In the genomic region with DNA sequence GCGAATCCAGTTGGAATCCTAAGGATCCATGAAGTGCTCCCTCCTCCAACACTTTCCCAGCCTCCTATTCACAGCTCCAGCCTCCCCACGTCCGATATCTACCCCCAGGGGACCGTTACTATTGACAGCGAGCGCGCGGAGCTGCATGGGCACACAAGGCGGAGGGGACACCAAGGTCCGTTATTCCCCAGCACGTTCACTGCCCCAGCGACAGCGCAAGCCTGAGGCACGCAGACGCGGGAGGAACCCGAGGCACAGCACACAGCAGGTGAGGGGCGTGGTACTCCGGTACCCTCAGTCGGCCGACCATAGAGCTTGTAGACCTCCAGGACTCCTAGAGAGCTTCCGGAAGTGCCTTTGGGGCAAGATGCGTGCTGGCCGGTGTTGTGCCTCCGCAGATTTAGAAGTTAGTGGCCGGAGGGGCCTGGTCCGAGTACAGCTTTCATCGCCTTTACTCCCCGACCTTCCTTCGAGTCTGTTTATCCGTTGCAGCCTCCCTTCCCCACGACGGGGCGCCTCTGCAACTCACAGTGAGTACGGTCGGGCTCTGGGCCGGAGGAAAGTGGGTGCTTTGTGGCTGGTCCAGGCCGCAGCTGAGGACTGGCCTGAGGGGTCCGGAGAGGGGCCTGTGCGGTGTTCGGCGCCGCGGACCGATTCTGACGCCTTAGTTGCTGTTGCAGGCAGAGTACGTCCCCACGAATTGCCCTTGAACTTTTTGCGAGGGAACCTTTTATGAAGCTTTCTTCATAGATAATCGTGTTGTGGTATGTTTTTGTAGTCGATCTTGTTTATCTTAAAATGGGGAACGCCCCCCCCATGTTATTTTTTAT, we compare ENCODE assay signal across 8 cellular contexts. TPM values are rescaled to one million over a fixed set of nuclear protein-coding genes. Genes with fewer than 3 reads are reported as not detected.
DNase-seq lines count a peak whose midpoint lies in the region; ATAC-seq and TF ChIP-seq lines count a peak whose summit lies in the region.

Gene ZKSCAN8, plus strand, starts transcription at position 384 of the 830 bp plus-strand sequence. CDS start 6,525 bp downstream, outside the sequence.

- no peaks in the 10 kb centered on the region for H3K9me3 ChIP-seq in lower lobe of right lung

- H3K27ac Mint-ChIP-seq in activated CD8-positive, alpha-beta T cell treated with anti-CD3 and anti-CD28 coated beads, Interleukin-2, amount 10 ng/mL, durations not matched to agents 7 days and 5 days, result peak within 1 kb of the TSS; percentile 92

- peak within 1 kb of the TSS; percentile 79 for H3K27ac ChIP-seq in lower lobe of right lung

- DNase-seq in CMK (ENCODE audit: low read depth) (peak; percentile 86), GM20000 (ENCODE audit: low spot score) (peak; percentile 84), HT-29 (ENCODE audit: low spot score) (peak; percentile 85), NK-92 (lab: John Stamatoyannopoulos, UW; ENCODE audit: unreplicated experiment) (peak; percentile 22), lower lobe of right lung (peak; percentile 86)
- peak; percentile 87 for DNase-seq in activated CD8-positive, alpha-beta T cell treated with anti-CD3 and anti-CD28 coated beads, Interleukin-2, amount 10 ng/mL, durations not matched to agents 7 days and 5 days
- DNase-seq in effector CD4-positive, alpha-beta T cell, result peak; percentile 66
- peak; percentile 48 to 72 (median 68) for DNase-seq in stimulated activated CD4-positive, alpha-beta T cell treated with anti-CD3 and anti-CD28 coated beads, TNF-alpha, amount 100 ng/mL, for 48 hours (ENCODE audit: low read depth in 3 of 3)

- peaks cover 28% of the 10 kb centered on the region for H3K36me3 Mint-ChIP-seq in activated CD8-positive, alpha-beta T cell treated with anti-CD3 and anti-CD28 coated beads, Interleukin-2, amount 10 ng/mL, durations not matched to agents 7 days and 5 days (ENCODE audit: low read depth)

- no peaks in the 10 kb centered on the region for H3K27me3 ChIP-seq in lower lobe of right lung (ENCODE audit: low read depth)

- H3K9me3 Mint-ChIP-seq in activated CD8-positive, alpha-beta T cell treated with anti-CD3 and anti-CD28 coated beads, Interleukin-2, amount 10 ng/mL, durations not matched to agents 7 days and 5 days (ENCODE audit: insufficient read depth), result no peaks in the 10 kb centered on the region

- intact Hi-C loops in lower lobe of right lung (cut with DNase I), result no loop called here

- H3K4me1 Mint-ChIP-seq in activated CD8-positive, alpha-beta T cell treated with anti-CD3 and anti-CD28 coated beads, Interleukin-2, amount 10 ng/mL, durations not matched to agents 7 days and 5 days (ENCODE audit: low read depth), result peaks cover 49% of the 10 kb centered on the region

- TF ChIP-seq CTCF in GM20000 (IDR thresholded peaks at IDR 0.05; ENCODE audit: extremely low read depth, missing control alignments) (no peak), lower lobe of right lung (IDR thresholded peaks at IDR 0.05) (no peak)

- no peaks in the 10 kb centered on the region for H3K27me3 Mint-ChIP-seq in activated CD8-positive, alpha-beta T cell treated with anti-CD3 and anti-CD28 coated beads, Interleukin-2, amount 10 ng/mL, durations not matched to agents 7 days and 5 days (ENCODE audit: low read depth)

- peak within 1 kb of the TSS; percentile 95 for H3K4me3 Mint-ChIP-seq in activated CD8-positive, alpha-beta T cell treated with anti-CD3 and anti-CD28 coated beads, Interleukin-2, amount 10 ng/mL, durations not matched to agents 7 days and 5 days

- CTCF ChIA-PET in activated CD8-positive, alpha-beta T cell treated with anti-CD3 and anti-CD28 coated beads, Interleukin-2, amount 10 ng/mL, durations not matched to agents 7 days and 5 days (lab: Charles Lee), result interaction anchor here (0.9 to 6.0 kb wide), 12 partner anchors 8 to 444 kb away, joined by 3 to 44 read pairs (median 4); partner anchors contain the start of genes ZKSCAN4 and ZSCAN16

- POLR2A ChIA-PET in activated CD8-positive, alpha-beta T cell treated with anti-CD3 and anti-CD28 coated beads, Interleukin-2, amount 10 ng/mL, durations not matched to agents 7 days and 5 days (lab: Charles Lee), result interaction anchor here (0.5 to 2.7 kb wide), 16 partner anchors 11 to 868 kb away, joined by 3 to 12 read pairs (median 4); partner anchors contain the start of genes ZKSCAN4, ZSCAN16 and ZSCAN26

- peaks cover 27% of the 10 kb centered on the region for H3K4me1 ChIP-seq in lower lobe of right lung

- peak; percentile 88 for ATAC-seq in activated CD8-positive, alpha-beta T cell treated with anti-CD3 and anti-CD28 coated beads, Interleukin-2, amount 10 ng/mL, durations not matched to agents 7 days and 5 days
- ATAC-seq in lower lobe of right lung, result peak; percentile 94 to 96

- peak within 1 kb of the TSS; percentile 84 for H3K4me3 ChIP-seq in lower lobe of right lung

- H3K36me3 ChIP-seq in lower lobe of right lung, result peaks cover 18% of the 10 kb centered on the region

RNA-seq across cellular contexts. Expression of gene ZKSCAN8, which starts in this region (rescaled TPM):
- total RNA-seq in HT-29 (2014; rRNA removed; shearing (Covaris generic)), result 5.3 and 5.7 TPM in 2 replicates
- total RNA-seq in activated CD8-positive, alpha-beta T cell treated with anti-CD3 and anti-CD28 coated beads, Interleukin-2, amount 10 ng/mL, durations not matched to agents 7 days and 5 days, result 10 to 100 TPM; 17.6 to 18.7 TPM
- 20.6 TPM for total RNA-seq in lower lobe of right lung

Comparison
In these comparisons a context has a peak if more than half of its experiments do, and no peak if none do; other contexts are left out.
1. Peak in every context shown above with its lines: DNase-seq, ATAC-seq, H3K4me3 ChIP-seq and H3K27ac ChIP-seq.
2. DNase-seq: peak in every context shown above with its lines; median percentile 87 in activated CD8-positive, alpha-beta T cell treated with anti-CD3 and anti-CD28 coated beads, Interleukin-2, amount 10 ng/mL, durations not matched to agents 7 days and 5 days; 86 in CMK; 86 in lower lobe of right lung; 85 in HT-29; 84 in GM20000; 68 in stimulated activated CD4-positive, alpha-beta T cell treated with anti-CD3 and anti-CD28 coated beads, TNF-alpha, amount 100 ng/mL, for 48 hours; 66 in effector CD4-positive, alpha-beta T cell; 22 in NK-92.